In the genomic region with DNA sequence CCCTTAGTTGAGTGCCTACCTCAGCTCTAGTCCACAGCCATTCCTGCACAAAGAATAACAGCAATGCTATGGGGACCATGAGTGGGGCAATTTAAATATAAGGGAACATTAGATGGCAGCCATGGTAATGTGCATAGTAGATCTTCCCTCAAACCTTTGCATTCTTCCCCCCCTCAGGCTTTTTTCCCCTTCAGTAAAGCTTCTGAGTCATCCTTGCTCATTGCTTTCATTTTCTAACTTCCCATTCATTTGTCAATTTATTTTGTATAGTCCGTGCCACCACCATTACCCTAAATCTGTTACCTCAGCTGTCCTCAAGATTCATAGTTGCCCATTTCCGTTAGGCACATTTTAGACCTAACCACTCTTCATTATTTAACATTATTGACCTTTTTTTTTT, we compare ENCODE assay signal across 15 cellular contexts. TPM values are rescaled to one million over a fixed set of nuclear protein-coding genes. Genes with fewer than 3 reads are reported as not detected.
DNase-seq lines count a peak whose midpoint lies in the region; ATAC-seq and TF ChIP-seq lines count a peak whose summit lies in the region.
"Had no signal": no experiment of that assay in that cellular context is flagged by ENCODE, and none has a peak within 500 bp of the region (broad histone marks: within the 10 kb centered on the region; RNA-seq: fewer than 3 reads in every experiment).

No MANE protein-coding gene starts in this region.

- no peak for TF ChIP-seq CTCF in IMR-90 (conservative IDR thresholded peaks at IDR 0.05; ENCODE audit: low read depth, low read length)

- H3K56ac ChIP-seq in IMR-90 (ENCODE audit: extremely low read depth, insufficient read depth, low read length): no peak overlapping the region

- no peak overlapping the region for H3K4ac ChIP-seq in IMR-90 (ENCODE audit: low read depth, low read length)

- CTCF ChIA-PET in IMR-90 (lab: Yijun Ruan, JAX): no interaction called here

- H2BK15ac ChIP-seq in IMR-90 (ENCODE audit: low read depth, low read length): no peak overlapping the region

- no peak overlapping the region for H3K27ac ChIP-seq in IMR-90 (ENCODE audit: insufficient read depth, low read length)
- H3K27ac ChIP-seq: 22Rv1, transverse colon, VCaP had no signal

- H3K9me1 ChIP-seq in IMR-90 (ENCODE audit: insufficient read depth, low read length): no peaks in the 10 kb centered on the region; the same call in 1 of the 2 replicates

- H2BK120ac ChIP-seq in IMR-90 (ENCODE audit: low read depth, low read length): no peak overlapping the region

- H4K91ac ChIP-seq in IMR-90 (ENCODE audit: insufficient read depth, low read depth, low read length): no peak overlapping the region

- in situ Hi-C loops in IMR-90 (cut with MboI; ENCODE audit: low sequenced_read_pairs): no loop called here

- ATAC-seq in IMR-90 (ENCODE audit: low read depth): peak; percentile 69
- ATAC-seq in HG02884 (IDR thresholded peaks at IDR 0.05; ENCODE audit: unreplicated experiment): no peak
- ATAC-seq in GM21737 (IDR thresholded peaks at IDR 0.05; ENCODE audit: unreplicated experiment): no peak
- ATAC-seq in GM19397 (IDR thresholded peaks at IDR 0.05; ENCODE audit: unreplicated experiment): no peak

- H3K4me3 Mint-ChIP-seq in activated T-helper 2 cell treated with anti-CD3 and anti-CD28 coated beads, Interferon-gamma antibody, Interleukin-2, Interleukin-4, amounts not matched to agents 10 μg/mL and 5 μg/mL and 100 μg/mL, durations not matched to agents 14 hours and 24 hours and 36 hours (ENCODE audit: low read depth): peak overlapping the region; percentile 0

- H3K23ac ChIP-seq in IMR-90 (ENCODE audit: low read depth, low read length): no peak overlapping the region

- no peak overlapping the region for H2AK9ac ChIP-seq in IMR-90 (replicated peaks; ENCODE audit: low read depth, low read length, poor library complexity)

- no peaks in the 10 kb centered on the region for H3K36me3 ChIP-seq in IMR-90 (ENCODE audit: control insufficient read depth, insufficient read depth, low read length)
- H3K36me3 ChIP-seq: transverse colon had no signal

- no peaks in the 10 kb centered on the region for H3K9me3 Mint-ChIP-seq in activated T-helper 2 cell treated with anti-CD3 and anti-CD28 coated beads, Interferon-gamma antibody, Interleukin-2, Interleukin-4, amounts not matched to agents 10 μg/mL and 5 μg/mL and 100 μg/mL, durations not matched to agents 14 hours and 24 hours and 36 hours

- H3K4me3 ChIP-seq in IMR-90 (ENCODE audit: insufficient read depth, low read depth, low read length): no peak overlapping the region; the same call in 1 of the 2 replicates
- H3K4me3 ChIP-seq: transverse colon had no signal

- no peak overlapping the region for H2BK5ac ChIP-seq in IMR-90 (ENCODE audit: low read depth, low read length, poor library complexity, severe bottlenecking)

- dilution Hi-C loops in IMR-90 (cut with HindIII; ENCODE audit: low sequenced_read_pairs, unreplicated experiment): no loop called here

- no peaks in the 10 kb centered on the region for H3K27me3 ChIP-seq in IMR-90 (ENCODE audit: control insufficient read depth, insufficient read depth, low read length)
- H3K27me3 ChIP-seq: transverse colon had no signal

- no peak overlapping the region for H3K9ac ChIP-seq in IMR-90 (ENCODE audit: low read depth, low read length)

- H3K4me1 Mint-ChIP-seq in activated T-helper 2 cell treated with anti-CD3 and anti-CD28 coated beads, Interferon-gamma antibody, Interleukin-2, Interleukin-4, amounts not matched to agents 10 μg/mL and 5 μg/mL and 100 μg/mL, durations not matched to agents 14 hours and 24 hours and 36 hours (ENCODE audit: low read depth): peaks cover 20% of the 10 kb centered on the region

- no peak overlapping the region for H2AFZ ChIP-seq in IMR-90 (replicated peaks; ENCODE audit: low read length, poor library complexity)

- H2AK5ac ChIP-seq in IMR-90 (ENCODE audit: low read depth, low read length): no peak overlapping the region

- 64% methylated on average over 2 of the region's 2 CpGs; no CpG with 5 or more reads in 1 of the 2 experiments for WGBS in IMR-90 (ENCODE audit: extremely low coverage in 2 of 2, insufficient read length in 1 of 2), 2 experiments

- TF ChIP-seq POLR2A in IMR-90 (IDR thresholded peaks at IDR 0.05; ENCODE audit: low read depth, low read length): no peak

- no peak overlapping the region; a peak in 1 of 4 replicates for H4K8ac ChIP-seq in IMR-90 (ENCODE audit: low read depth in 2 of 2, low read length in 2 of 2)

- 0 out of 2 replicates have a peak overlapping the region, but pooled peaks have one; percentile 49 for H3K14ac ChIP-seq in IMR-90 (replicated peaks; ENCODE audit: low read depth, low read length)

- POLR2A ChIA-PET in IMR-90 (lab: Charles Lee; ENCODE audit: unreplicated experiment): interaction anchor here (0.5 kb wide), 1 partner anchor 224 kb away, joined by 27 read pairs; no protein-coding TSS in a partner anchor

- H3K9me3 ChIP-seq in IMR-90 (ENCODE audit: control insufficient read depth, insufficient read depth, low read length): no peaks in the 10 kb centered on the region
- H3K9me3 ChIP-seq: transverse colon had no signal

- no peak overlapping the region for H2BK20ac ChIP-seq in IMR-90 (ENCODE audit: low read depth, low read length)

- H3K18ac ChIP-seq in IMR-90 (ENCODE audit: low read depth, low read length): no peak overlapping the region

- peak overlapping the region; percentile 91 for H3K4me2 ChIP-seq in IMR-90 (ENCODE audit: low read depth, low read length)

- peak overlapping the region; percentile 2 for H3K27ac Mint-ChIP-seq in activated T-helper 2 cell treated with anti-CD3 and anti-CD28 coated beads, Interferon-gamma antibody, Interleukin-2, Interleukin-4, amounts not matched to agents 10 μg/mL and 5 μg/mL and 100 μg/mL, durations not matched to agents 14 hours and 24 hours and 36 hours

- peaks cover 10 to 23% of the 10 kb centered on the region in 2 experiments for H3K79me1 ChIP-seq in IMR-90 (ENCODE audit: low read depth in 1 of 2, low read length in 2 of 2)

- H3K4me1 ChIP-seq in IMR-90 (ENCODE audit: control insufficient read depth, insufficient read depth, low read length): no peaks in the 10 kb centered on the region

- intact Hi-C loops in IMR-90 (cut with micrococcal nuclease): no loop called here
- intact Hi-C loops in activated T-helper 2 cell treated with anti-CD3 and anti-CD28 coated beads, Interferon-gamma antibody, Interleukin-2, Interleukin-4, amounts not matched to agents 10 μg/mL and 5 μg/mL and 100 μg/mL, durations not matched to agents 14 hours and 24 hours and 36 hours (cut with micrococcal nuclease): no loop called here

- no peak overlapping the region for H4K5ac ChIP-seq in IMR-90 (ENCODE audit: low read depth, low read length)

- DNase-seq in DMS53 (lab: John Stamatoyannopoulos, UW) (peak; percentile 3), DMS53 treated with DMSO at 0.1 percent for 48 hours (lab: John Stamatoyannopoulos, UW; ENCODE audit: unreplicated experiment) (no peak), IMR-90 (peak; percentile 62), kidney tubule cell (ENCODE audit: low spot score) (peak; percentile 24)
- no peak for DNase-seq in activated T-helper 2 cell treated with anti-CD3 and anti-CD28 coated beads, Interferon-gamma antibody, Interleukin-2, Interleukin-4, amounts not matched to agents 10 μg/mL and 5 μg/mL and 100 μg/mL, durations not matched to agents 14 hours and 24 hours and 36 hours (ENCODE audit: low spot score)
- DNase-seq: hypothalamus; NCI-H1436; NCI-H524 treated with DMSO at 0.1 percent for 48 hours; stimulated activated CD4-positive, alpha-beta T cell treated with anti-CD3 and anti-CD28 coated beads, Interleukin-12 subunit alpha, Interleukin-12 subunit beta, amount 100 ng/mL, for 4 hours; transverse colon had no signal

- no TSS peak for BruUV-seq in IMR-90 (replicated peaks; lab: Mats Ljungman, UMichigan)

- H4K20me1 ChIP-seq in IMR-90 (ENCODE audit: insufficient read depth, low read length): no peaks in the 10 kb centered on the region; the same call in 1 of the 2 replicates

- TF ChIP-seq RAD21 in IMR-90 (IDR thresholded peaks at IDR 0.05; ENCODE audit: low read length): no peak

- no peaks in the 10 kb centered on the region for H3K27me3 Mint-ChIP-seq in activated T-helper 2 cell treated with anti-CD3 and anti-CD28 coated beads, Interferon-gamma antibody, Interleukin-2, Interleukin-4, amounts not matched to agents 10 μg/mL and 5 μg/mL and 100 μg/mL, durations not matched to agents 14 hours and 24 hours and 36 hours (ENCODE audit: low read depth)

- no peaks in the 10 kb centered on the region for H3K36me3 Mint-ChIP-seq in activated T-helper 2 cell treated with anti-CD3 and anti-CD28 coated beads, Interferon-gamma antibody, Interleukin-2, Interleukin-4, amounts not matched to agents 10 μg/mL and 5 μg/mL and 100 μg/mL, durations not matched to agents 14 hours and 24 hours and 36 hours (ENCODE audit: low read depth)

TF ChIP-seq in IMR-90, 13 proteins besides CTCF, POLR2A, EP300 and RAD21:
- TF ChIP-seq FOS (IDR thresholded peaks at IDR 0.05; ENCODE audit: low read depth, low read length) (no peak), SMC3 (IDR thresholded peaks at IDR 0.05; ENCODE audit: low read depth, low read length) (no peak), RFX5 (IDR thresholded peaks at IDR 0.05; ENCODE audit: low read depth, low read length) (no peak), MAFK (IDR thresholded peaks at IDR 0.05; ENCODE audit: low read depth, low read length) (no peak), CHD1 (IDR thresholded peaks at IDR 0.05; ENCODE audit: low read depth, low read length) (no peak), MAZ (IDR thresholded peaks at IDR 0.05; ENCODE audit: borderline replicate concordance, low read depth, low read length) (no peak)
TF ChIP-seq in IMR-90: peak in this region for 0.

RNA-seq across cellular contexts. Expression of gene HECTD2, which starts 10.7 kb away (rescaled TPM):
- 5.9 and 10.3 TPM in 2 replicates for total RNA-seq in IMR-90 (2012; rRNA removed)
- 3.2 and 5.2 TPM in 2 replicates for polyA plus RNA-seq in IMR-90 (2012; rRNA removed)
- polyA plus RNA-seq in IMR-90 (2012; cell fraction: cytosol; rRNA removed): 0.97 and 1.2 TPM in 2 replicates
- 2.9 and 22.5 TPM in 2 replicates for polyA plus RNA-seq in IMR-90 (2012; cell fraction: nucleus; rRNA removed; ENCODE audit: low replicate concordance)
- 6.6 and 8.2 TPM in 2 replicates for total RNA-seq in activated T-helper 2 cell treated with anti-CD3 and anti-CD28 coated beads, Interferon-gamma antibody, Interleukin-2, Interleukin-4, amounts not matched to agents 10 μg/mL and 5 μg/mL and 100 μg/mL, durations not matched to agents 14 hours and 24 hours and 36 hours

Comparison
In these comparisons a context has a peak if more than half of its experiments do, and no peak if none do; other contexts are left out.
1. DNase-seq: peak in DMS53 (single experiment), IMR-90 (single experiment) and kidney tubule cell (single experiment); none in DMS53 treated with DMSO at 0.1 percent for 48 hours (single experiment) and activated T-helper 2 cell treated with anti-CD3 and anti-CD28 coated beads, Interferon-gamma antibody, Interleukin-2, Interleukin-4, amounts not matched to agents 10 μg/mL and 5 μg/mL and 100 μg/mL, durations not matched to agents 14 hours and 24 hours and 36 hours (single experiment).